ENCODE assay signal across 14 cellular contexts in the genomic region with DNA sequence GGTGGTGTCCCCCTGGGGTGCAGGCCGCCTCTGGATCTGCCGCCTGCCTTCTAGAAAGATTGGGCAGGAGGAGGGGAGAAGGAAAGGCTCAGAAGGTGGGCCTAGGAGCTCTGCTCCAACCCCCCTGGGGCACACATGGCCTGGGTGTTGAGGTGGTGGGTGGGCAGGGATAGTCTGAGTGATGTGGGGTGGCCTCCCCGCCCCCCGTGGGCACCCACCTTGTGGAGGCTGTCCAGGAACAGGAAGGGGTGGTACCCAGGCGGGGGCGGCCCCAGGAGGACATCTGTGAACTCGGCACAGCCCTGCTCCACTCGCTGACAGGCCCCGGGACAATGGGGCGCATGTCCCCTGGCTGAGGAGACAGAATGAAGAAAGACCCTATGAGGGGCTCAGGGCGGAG. TPM values are rescaled to one million over a fixed set of nuclear protein-coding genes. Genes with fewer than 3 reads are reported as not detected.
DNase-seq lines count a peak whose midpoint lies in the region; ATAC-seq and TF ChIP-seq lines count a peak whose summit lies in the region.
"Had no signal": no experiment of that assay in that cellular context is flagged by ENCODE, and none has a peak within 500 bp of the region (broad histone marks: within the 10 kb centered on the region; RNA-seq: fewer than 3 reads in every experiment).

No MANE protein-coding gene starts in this region.

- ATAC-seq in stimulated activated naive CD8-positive, alpha-beta T cell treated with anti-CD3 and anti-CD28 coated beads, Interleukin-15, amount 100 ng/mL, for 72 hours: peak; percentile 34
- ATAC-seq: A549; CD8-positive, alpha-beta T cell; GM12878 had no signal

- H3K27ac ChIP-seq in HEK293 (ENCODE audit: extremely low read depth, low read depth, low read length): no peak overlapping the region
- peak overlapping the region; percentile 77 for H3K27ac ChIP-seq in SJCRH30
- H3K27ac ChIP-seq in prostate gland: peak overlapping the region; percentile 17 to 26
- H3K27ac ChIP-seq in Peyer's patch: no peak overlapping the region
- H3K27ac ChIP-seq: A549 had no signal

- POLR2A ChIA-PET in HEK293 (lab: Yijun Ruan, JAX) (no interaction called here), Caco-2 (lab: Charles Lee) (no interaction called here)

- H3K9me3 ChIP-seq in HEK293 (ENCODE audit: control insufficient read depth, insufficient read depth, low read depth, low read length) (no peaks in the 10 kb centered on the region), SJCRH30 (replicated peaks) (no peaks in the 10 kb centered on the region), prostate gland (no peaks in the 10 kb centered on the region), Peyer's patch (no peaks in the 10 kb centered on the region), Caco-2 (no peaks in the 10 kb centered on the region)
- H3K9me3 ChIP-seq: A549 had no signal

- no peak overlapping the region for H3K4me3 ChIP-seq in HEK293 (ENCODE audit: low read depth, low read length)
- peak overlapping the region; percentile 49 for H3K4me3 ChIP-seq in SJCRH30
- H3K4me3 ChIP-seq in prostate gland: no peak overlapping the region
- no peak overlapping the region for H3K4me3 ChIP-seq in Peyer's patch
- H3K4me3 ChIP-seq in Caco-2 (ENCODE audit: low read depth, low read length): no peak overlapping the region
- H3K4me3 ChIP-seq: A549, GM12878 had no signal

- no peaks in the 10 kb centered on the region for H3K4me1 Mint-ChIP-seq in stimulated activated naive CD8-positive, alpha-beta T cell treated with anti-CD3 and anti-CD28 coated beads, Interleukin-15, amount 100 ng/mL, for 72 hours
- no peaks in the 10 kb centered on the region for H3K4me1 Mint-ChIP-seq in Caco-2 (ENCODE audit: low read depth, unreplicated experiment)

- peaks cover 4% of the 10 kb centered on the region for H3K36me3 Mint-ChIP-seq in Caco-2 (ENCODE audit: insufficient read depth, unreplicated experiment)
- H3K36me3 Mint-ChIP-seq: CD8-positive, alpha-beta T cell had no signal

- no peak for TF ChIP-seq POLR2A in prostate gland (IDR thresholded peaks at IDR 0.05)
- no peak for TF ChIP-seq POLR2A in Peyer's patch (IDR thresholded peaks at IDR 0.05)

- peaks cover 4% of the 10 kb centered on the region; the same call in 1 of the 2 replicates for H3K27me3 ChIP-seq in SJCRH30
- H3K27me3 ChIP-seq in prostate gland (replicated peaks; ENCODE audit: insufficient read depth): no peaks in the 10 kb centered on the region
- H3K27me3 ChIP-seq in Peyer's patch: no peaks in the 10 kb centered on the region
- no peaks in the 10 kb centered on the region for H3K27me3 ChIP-seq in Caco-2 (replicated peaks; ENCODE audit: control insufficient read depth, insufficient read depth, low read length)

- intact Hi-C loops in prostate gland (cut with DNase I): no loop called here
- intact Hi-C loops in Caco-2 (cut with micrococcal nuclease; ENCODE audit: unreplicated experiment): no loop called here

- WGBS in prostate gland: 69% methylated on average over 9 of the region's 11 CpGs

- H3K36me3 ChIP-seq in HEK293 (ENCODE audit: control insufficient read depth in 2 of 2, insufficient read depth in 1 of 2, low read length in 2 of 2): no peaks in the 10 kb centered on the region
- H3K36me3 ChIP-seq in SJCRH30: no peaks in the 10 kb centered on the region
- no peaks in the 10 kb centered on the region for H3K36me3 ChIP-seq in prostate gland
- no peaks in the 10 kb centered on the region for H3K36me3 ChIP-seq in Peyer's patch
- no peaks in the 10 kb centered on the region for H3K36me3 ChIP-seq in Caco-2 (ENCODE audit: control insufficient read depth, insufficient read depth, low read length)

- no peak overlapping the region for H3K4me3 Mint-ChIP-seq in stimulated activated naive CD8-positive, alpha-beta T cell treated with anti-CD3 and anti-CD28 coated beads, Interleukin-15, amount 100 ng/mL, for 72 hours
- H3K4me3 Mint-ChIP-seq in Caco-2 (ENCODE audit: unreplicated experiment): no peak overlapping the region
- H3K4me3 Mint-ChIP-seq: CD8-positive, alpha-beta T cell; H9 had no signal

- CTCF ChIA-PET in HEK293 (lab: Yijun Ruan, JAX) (no interaction called here), Caco-2 (lab: Charles Lee) (interaction anchor here (0.8 kb wide), 1 partner anchor 55 kb away, joined by 3 read pairs; a partner anchor contains a TSS)

- no TSS peak for BruUV-seq in Caco-2 (replicated peaks; lab: Mats Ljungman, UMichigan)

- DNase-seq in SJCRH30: no peak
- no peak for DNase-seq in prostate gland (ENCODE audit: low spot score)
- DNase-seq in stimulated activated naive CD8-positive, alpha-beta T cell treated with anti-CD3 and anti-CD28 coated beads, Interleukin-15, amount 100 ng/mL, for 72 hours: no peak
- no peak for DNase-seq in NCI-H1436 (lab: John Stamatoyannopoulos, UW)
- DNase-seq in Peyer's patch: no peak
- DNase-seq in Caco-2: no peak
- DNase-seq: AML-193; CD8-positive, alpha-beta T cell; DND-41; EL; H9 had no signal

- H3K27me3 Mint-ChIP-seq in stimulated activated naive CD8-positive, alpha-beta T cell treated with anti-CD3 and anti-CD28 coated beads, Interleukin-15, amount 100 ng/mL, for 72 hours: no peaks in the 10 kb centered on the region
- no peaks in the 10 kb centered on the region for H3K27me3 Mint-ChIP-seq in Caco-2 (ENCODE audit: insufficient read depth, unreplicated experiment)

- H3K27ac Mint-ChIP-seq in stimulated activated naive CD8-positive, alpha-beta T cell treated with anti-CD3 and anti-CD28 coated beads, Interleukin-15, amount 100 ng/mL, for 72 hours: no peak overlapping the region
- H3K27ac Mint-ChIP-seq in Caco-2 (ENCODE audit: unreplicated experiment): no peak overlapping the region
- H3K27ac Mint-ChIP-seq: CD8-positive, alpha-beta T cell; H9 had no signal

- no peaks in the 10 kb centered on the region for H3K4me1 ChIP-seq in HEK293 (ENCODE audit: control insufficient read depth, insufficient read depth, low read length)
- H3K4me1 ChIP-seq in SJCRH30: peaks cover 22% of the 10 kb centered on the region
- H3K4me1 ChIP-seq in prostate gland (replicated peaks): peaks cover 9% of the 10 kb centered on the region
- no peaks in the 10 kb centered on the region for H3K4me1 ChIP-seq in Peyer's patch
- no peaks in the 10 kb centered on the region for H3K4me1 ChIP-seq in Caco-2

- H3K9me3 Mint-ChIP-seq in stimulated activated naive CD8-positive, alpha-beta T cell treated with anti-CD3 and anti-CD28 coated beads, Interleukin-15, amount 100 ng/mL, for 72 hours: no peaks in the 10 kb centered on the region
- no peaks in the 10 kb centered on the region for H3K9me3 Mint-ChIP-seq in Caco-2 (ENCODE audit: unreplicated experiment)
- H3K9me3 Mint-ChIP-seq: CD8-positive, alpha-beta T cell had no signal

- TF ChIP-seq CTCF in HEK293 (tag by site-specific recombination; IDR thresholded peaks at IDR 0.05): no peak
- no peak for TF ChIP-seq CTCF in prostate gland (IDR thresholded peaks at IDR 0.05)
- no peak for TF ChIP-seq CTCF in Peyer's patch (IDR thresholded peaks at IDR 0.05)
- TF ChIP-seq CTCF in Caco-2 (IDR thresholded peaks at IDR 0.05; ENCODE audit: insufficient read depth in 1 of 2, low read depth in 1 of 2, low read length in 1 of 2, severe bottlenecking in 1 of 2, unreplicated experiment in 1 of 2): no peak

TF ChIP-seq in HEK293, 187 proteins besides CTCF, POLR2A, EP300 and RAD21:
- TF ChIP-seq EGR2 (tag by site-specific recombination; IDR thresholded peaks at IDR 0.05; ENCODE audit: low read depth) (peak; percentile 34; the same call in 1 of the 2 replicates), ZFHX2 (tag by site-specific recombination; conservative IDR thresholded peaks at IDR 0.05) (peak; percentile 57; the same call in 1 of the 2 replicates), ZNF596 (tag by site-specific recombination; IDR thresholded peaks at IDR 0.05) (no peak), ZNF660 (tag by site-specific recombination; IDR thresholded peaks at IDR 0.05) (no peak), SP2 (tag by site-specific recombination; IDR thresholded peaks at IDR 0.05) (peak; percentile 16; the same call in 1 of the 2 replicates)
- TF ChIP-seq, protein P1, sequence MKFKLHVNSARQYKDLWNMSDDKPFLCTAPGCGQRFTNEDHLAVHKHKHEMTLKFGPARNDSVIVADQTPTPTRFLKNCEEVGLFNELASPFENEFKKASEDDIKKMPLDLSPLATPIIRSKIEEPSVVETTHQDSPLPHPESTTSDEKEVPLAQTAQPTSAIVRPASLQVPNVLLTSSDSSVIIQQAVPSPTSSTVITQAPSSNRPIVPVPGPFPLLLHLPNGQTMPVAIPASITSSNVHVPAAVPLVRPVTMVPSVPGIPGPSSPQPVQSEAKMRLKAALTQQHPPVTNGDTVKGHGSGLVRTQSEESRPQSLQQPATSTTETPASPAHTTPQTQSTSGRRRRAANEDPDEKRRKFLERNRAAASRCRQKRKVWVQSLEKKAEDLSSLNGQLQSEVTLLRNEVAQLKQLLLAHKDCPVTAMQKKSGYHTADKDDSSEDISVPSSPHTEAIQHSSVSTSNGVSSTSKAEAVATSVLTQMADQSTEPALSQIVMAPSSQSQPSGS (tag by site-specific recombination; IDR thresholded peaks at IDR 0.05; ENCODE audit: low read depth): no peak

RNA-seq across cellular contexts. Expression of a gene that starts 54.9 kb away (rescaled TPM):
- total RNA-seq in SJCRH30 (2014; rRNA removed; shearing (Covaris generic)): 7.5 TPM in 2 replicates
- 10 to 100 TPM; 18.6 to 21.0 TPM for total RNA-seq in prostate gland
- 10 to 100 TPM in 3 of 4 donors, 1 to 10 TPM in 1; 4.9 to 21.5 (median 15.9) TPM for total RNA-seq in Peyer's patch
- total RNA-seq in Caco-2 (2022): 8.6 and 9.1 TPM in 2 replicates

RNA-seq across cellular contexts. Expression of a gene that starts 55.1 kb away (rescaled TPM):
- total RNA-seq in SJCRH30 (2014; rRNA removed; shearing (Covaris generic)): 124 and 145 TPM in 2 replicates
- total RNA-seq in prostate gland (10 to 100 TPM; 86.1 to 97.0 TPM), Peyer's patch (100 to 1,000 TPM in 3 of 4 donors, 10 to 100 TPM in 1; 42.9 to 141 (median 120) TPM), Caco-2 (2022) (136 and 141 TPM in 2 replicates)

Comparison
In these comparisons a context has a peak if more than half of its experiments do, and no peak if none do; other contexts are left out.
1. H3K27ac ChIP-seq: peak in SJCRH30 (single experiment) and prostate gland (2 of 2); none in HEK293 (single experiment) and Peyer's patch (0 of 4).